In the genomic region with DNA sequence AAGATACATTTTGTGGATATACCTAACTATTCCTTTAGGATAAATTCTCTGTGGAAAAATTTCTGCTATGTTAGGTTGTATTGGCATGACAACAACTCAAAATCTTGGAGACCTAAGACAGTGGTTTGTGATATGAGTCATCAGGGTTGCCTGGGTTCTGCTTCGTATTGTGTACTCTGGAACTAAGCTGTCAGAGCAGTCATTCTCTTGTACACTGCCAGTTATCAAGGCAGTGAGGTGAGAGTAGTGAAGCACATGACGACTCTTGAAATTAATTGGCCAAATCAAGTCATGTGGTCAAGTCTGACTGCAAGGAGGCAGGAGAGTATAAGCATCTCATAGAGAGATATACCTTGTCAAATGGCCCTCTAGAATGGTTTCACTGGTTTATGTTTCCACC, we compare ENCODE assay signal across 12 cellular contexts.
DNase-seq lines count a peak whose midpoint lies in the region; ATAC-seq, FAIRE-seq and TF ChIP-seq lines count a peak whose summit lies in the region.
"Had no signal": no experiment of that assay in that cellular context is flagged by ENCODE, and none has a peak within 500 bp of the region (broad histone marks: within the 10 kb centered on the region; RNA-seq: fewer than 3 reads in every experiment).

No MANE protein-coding gene starts in this region.

- H3K4me1 ChIP-seq in keratinocyte (ENCODE audit: control insufficient read depth, extremely low read depth, insufficient read depth, low read length) = no peaks in the 10 kb centered on the region

- H2AFZ ChIP-seq in keratinocyte (ENCODE audit: control insufficient read depth, low read length) = no peak overlapping the region

- ATAC-seq in GM18519 (IDR thresholded peaks at IDR 0.05; ENCODE audit: low FRiP score, unreplicated experiment) (peak; percentile 90), HG02798 (IDR thresholded peaks at IDR 0.05; ENCODE audit: poor library complexity, unreplicated experiment) (peak; percentile 66), GM18498 (IDR thresholded peaks at IDR 0.05; ENCODE audit: unreplicated experiment) (no peak)

- H3K9me3 ChIP-seq in keratinocyte (ENCODE audit: control insufficient read depth, low read depth, low read length) = no peaks in the 10 kb centered on the region

- H3K36me3 ChIP-seq in keratinocyte (ENCODE audit: control insufficient read depth in 2 of 2, extremely low read depth in 1 of 2, insufficient read depth in 2 of 2, low read length in 2 of 2) = no peaks in the 10 kb centered on the region

- no peaks in the 10 kb centered on the region for H4K20me1 ChIP-seq in keratinocyte (ENCODE audit: control insufficient read depth, extremely low read depth, insufficient read depth, low read length)

- no peak for TF ChIP-seq CTCF in keratinocyte (optimal IDR thresholded peaks at IDR 0.05 in 1 of 3, IDR thresholded peaks at IDR 0.05 in 1 of 3, conservative IDR thresholded peaks at IDR 0.05 in 1 of 3; ENCODE audit: extremely low read depth in 1 of 3, insufficient read depth in 2 of 3, low read length in 3 of 3)

- no peak overlapping the region for H3K4me3 ChIP-seq in keratinocyte (ENCODE audit: control insufficient read depth in 2 of 3, extremely low read depth in 1 of 3, insufficient read depth in 2 of 3, low read depth in 1 of 3, low read length in 3 of 3)
- H3K4me3 ChIP-seq: lung had no signal

- no peak overlapping the region for H3K27ac ChIP-seq in keratinocyte (ENCODE audit: control insufficient read depth, insufficient read depth, low read length)

- DNase-seq in keratinocyte (ENCODE audit: low read depth, low spot score) = no peak
- DNase-seq in cerebellum (ENCODE audit: low spot score) = no peak
- DNase-seq in COR-L47 (lab: John Stamatoyannopoulos, UW) = no peak
- no peak for DNase-seq in NCI-H1930 (lab: John Stamatoyannopoulos, UW)
- DNase-seq: cortex of kidney; NCI-H524 treated with DMSO at 0.1 percent for 48 hours; stimulated activated CD4-positive, alpha-beta T cell treated with anti-CD3 and anti-CD28 coated beads, Interleukin-4, amount 100 ng/mL, for 24 hours had no signal

- no peak overlapping the region for H3K4me2 ChIP-seq in keratinocyte (ENCODE audit: control insufficient read depth, extremely low read depth, insufficient read depth, low read depth, low read length)

- FAIRE-seq in keratinocyte (lab: Jason Lieb, UNC) = peak; percentile 94

- dilution Hi-C loops in keratinocyte (cut with MboI; ENCODE audit: extremely low pct_ligation_motif_present, low sequenced_read_pairs) = no loop called here

- no peaks in the 10 kb centered on the region for H3K27me3 ChIP-seq in keratinocyte (ENCODE audit: control insufficient read depth, extremely low read depth, insufficient read depth, low read length)

- H3K79me2 ChIP-seq in keratinocyte (ENCODE audit: control insufficient read depth, insufficient read depth, low read length) = no peaks in the 10 kb centered on the region

- H3K9me1 ChIP-seq in keratinocyte (ENCODE audit: control insufficient read depth, extremely low read depth, insufficient read depth, low read length) = no peaks in the 10 kb centered on the region

- no peak overlapping the region for H3K9ac ChIP-seq in keratinocyte (ENCODE audit: control insufficient read depth, extremely low read depth, insufficient read depth, low read length)

TF ChIP-seq in PFSK-1, 5 proteins besides CTCF, POLR2A, EP300 and RAD21:
- TF ChIP-seq FOXP2 (optimal IDR thresholded peaks at IDR 0.05; ENCODE audit: borderline replicate concordance, extremely low read depth, extremely low read length, insufficient read depth) (peak; percentile 14), TAF1 (IDR thresholded peaks at IDR 0.05; ENCODE audit: borderline replicate concordance, insufficient read depth, low read length) (no peak)
